24 cellular contexts compared by ENCODE assay signal in the genomic region with DNA sequence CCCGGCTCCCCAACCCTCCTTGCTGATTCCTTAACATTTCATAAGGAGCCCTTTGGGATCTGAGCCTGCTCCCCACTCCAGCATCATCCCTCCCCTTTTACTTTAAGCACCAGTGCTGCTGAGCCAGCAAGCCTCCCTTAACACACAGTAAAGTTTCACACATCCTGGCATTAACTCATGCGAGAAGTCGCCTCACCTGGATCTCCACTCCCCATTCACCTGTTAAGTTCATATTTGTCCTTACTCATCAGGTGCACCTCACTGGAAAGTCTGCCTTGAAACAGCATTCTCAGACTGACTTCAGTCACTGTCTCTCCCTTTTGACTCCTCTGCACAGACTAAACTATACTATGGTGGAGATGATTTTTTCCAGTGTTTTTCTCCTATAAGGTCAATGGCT.
"Had no signal": no experiment of that assay in that cellular context is flagged by ENCODE, and none has a peak within 500 bp of the region (broad histone marks: within the 10 kb centered on the region; RNA-seq: fewer than 3 reads in every experiment).

No MANE protein-coding gene starts in this region.

- H3K36me3 ChIP-seq: right atrium auricular region, sigmoid colon had no signal

- H3K27me3 ChIP-seq: esophagus squamous epithelium, gastroesophageal sphincter, right atrium auricular region, sigmoid colon, stomach had no signal

- H3K9me3 ChIP-seq: esophagus squamous epithelium, gastroesophageal sphincter, right atrium auricular region, sigmoid colon, stomach, thoracic aorta had no signal

- DNase-seq: central memory CD4-positive, alpha-beta T cell; cortex of kidney; effector memory CD4-positive, alpha-beta T cell; esophagus squamous epithelium; foreskin fibroblast; immature natural killer cell; left colon; left ventricle myocardium superior; naive thymus-derived CD8-positive, alpha-beta T cell; occipital lobe; sigmoid colon; stimulated activated CD4-positive, alpha-beta T cell treated with anti-CD3 and anti-CD28 coated beads, Interleukin-2, amount 100 ng/mL, for 24 hours; stimulated activated CD4-positive, alpha-beta T cell treated with anti-CD3 and anti-CD28 coated beads, Interleukin-4, amount 100 ng/mL, for 4 hours; stimulated activated naive CD4-positive, alpha-beta T cell; stomach; substantia nigra; trophoblast cell had no signal

- H3K4me1 ChIP-seq: right atrium auricular region had no signal

- H3K27me3 Mint-ChIP-seq: naive thymus-derived CD8-positive, alpha-beta T cell had no signal

- H3K9me3 Mint-ChIP-seq: immature natural killer cell; naive thymus-derived CD8-positive, alpha-beta T cell had no signal

- H3K4me3 ChIP-seq: esophagus squamous epithelium, gastroesophageal sphincter, lung, right atrium auricular region, sigmoid colon, skin epidermis, stomach, thoracic aorta had no signal

- H3K79me2 ChIP-seq: parathyroid adenoma had no signal

- ATAC-seq: gastroesophageal sphincter; left colon; left ventricle myocardium superior; naive thymus-derived CD8-positive, alpha-beta T cell had no signal

- H3K4me3 Mint-ChIP-seq: immature natural killer cell; naive thymus-derived CD8-positive, alpha-beta T cell had no signal

- H2AFZ ChIP-seq: parathyroid adenoma had no signal

- H3K27ac ChIP-seq: epithelial cell of prostate, parathyroid adenoma, right atrium auricular region, skin epidermis had no signal
